8 cellular contexts compared by ENCODE assay signal in the genomic region with DNA sequence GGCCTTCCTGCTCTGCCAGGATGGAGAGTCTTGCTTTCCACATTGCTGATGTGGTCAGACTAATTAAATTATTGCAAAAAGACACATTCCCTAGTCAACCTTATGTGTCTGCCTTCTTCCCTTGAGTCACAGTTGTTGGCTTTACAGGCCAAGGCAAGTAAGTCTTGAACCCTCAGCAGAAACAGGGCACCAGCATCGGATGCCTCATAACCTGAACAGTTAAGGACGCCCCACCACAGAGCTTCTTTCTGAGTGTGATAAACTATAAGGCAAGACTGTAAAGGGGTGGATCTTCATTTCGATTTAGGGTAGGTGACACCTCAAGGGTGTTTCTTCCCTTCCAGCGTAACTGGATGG. TPM values are rescaled to one million over a fixed set of nuclear protein-coding genes. Genes with fewer than 3 reads are reported as not detected.
A peak's percentile ranks its signal among the peaks of the same experiment; 100 is the strongest.
DNase-seq lines count a peak whose midpoint lies in the region; ATAC-seq and TF ChIP-seq lines count a peak whose summit lies in the region.

No MANE protein-coding gene starts in this region.

- peaks cover 26% of the 10 kb centered on the region for H3K4me1 ChIP-seq in body of pancreas
- H3K4me1 ChIP-seq in mononuclear cell (ENCODE audit: insufficient read depth, low read length): peaks cover 28% of the 10 kb centered on the region

- peak overlapping the region in 1 of 2 donors; percentile 20 for H3K4me3 ChIP-seq in body of pancreas
- H3K4me3 ChIP-seq in mononuclear cell (ENCODE audit: low read length): peak overlapping the region; percentile 88

- H3K9me3 ChIP-seq in body of pancreas (no peaks in the 10 kb centered on the region), mononuclear cell (ENCODE audit: low read depth, low read length) (no peaks in the 10 kb centered on the region)

- no peaks in the 10 kb centered on the region for H3K36me3 ChIP-seq in body of pancreas (replicated peaks in 1 of 2; ENCODE audit: insufficient read depth in 1 of 2, low read depth in 2 of 2)

- TF ChIP-seq POLR2A in body of pancreas (IDR thresholded peaks at IDR 0.05): no peak

- peak overlapping the region; percentile 74 to 92 (median 89) for H3K27ac ChIP-seq in body of pancreas

- 31 to 38% methylated on average over 3 to 4 of the region's 4 CpGs for WGBS in body of pancreas, 2 donors

- TF ChIP-seq CTCF in body of pancreas (IDR thresholded peaks at IDR 0.05): no peak

- H3K27me3 ChIP-seq in body of pancreas (no peaks in the 10 kb centered on the region), mononuclear cell (ENCODE audit: insufficient read depth, low read length) (no peaks in the 10 kb centered on the region)

- ATAC-seq in body of pancreas (no peak), GM21786 (IDR thresholded peaks at IDR 0.05; ENCODE audit: unreplicated experiment) (no peak)

- intact Hi-C loops in body of pancreas (cut with DNase I): no loop called here

- peak; percentile 23 for DNase-seq in stimulated activated CD8-positive, alpha-beta memory T cell treated with anti-CD3 and anti-CD28 coated beads, Interleukin-4, amount 100 ng/mL, for 24 hours (ENCODE audit: low read depth)
- no peak for DNase-seq in stimulated activated CD8-positive, alpha-beta memory T cell treated with anti-CD3 and anti-CD28 coated beads, Interleukin-4, amount 100 ng/mL, for 48 hours
- DNase-seq in body of pancreas (no peak), cerebellar cortex (ENCODE audit: low spot score) (no peak), NCI-H510A treated with DMSO at 0.1 percent for 48 hours (lab: John Stamatoyannopoulos, UW) (no peak), medulla oblongata (ENCODE audit: extremely low spot score) (no peak)

RNA-seq across cellular contexts. Expression of gene KIF2A, which starts 0.7 kb away (rescaled TPM):
- 10 to 100 TPM; 16.2 to 19.7 TPM for total RNA-seq in body of pancreas
- total RNA-seq in mononuclear cell: 208 TPM

Comparison
In these comparisons a context has a peak if more than half of its experiments do, and no peak if none do; other contexts are left out.
1. RNA of gene KIF2A, which starts 0.7 kb away (total RNA-seq): 208 TPM in mononuclear cell (single experiment); 16.2 to 19.7 TPM in body of pancreas; every median in the first group is over 10 times any median in the second.